In genomic region chr21:25813917-25814316, GRCh38 we compare ENCODE assay signal across 25 cellular contexts.
DNase-seq lines count a peak whose midpoint lies in the region; ATAC-seq and TF ChIP-seq lines count a peak whose summit lies in the region.
"Had no signal": no experiment of that assay in that cellular context is flagged by ENCODE, and none has a peak within 500 bp of the region (broad histone marks: within the 10 kb centered on the region; RNA-seq: fewer than 3 reads in every experiment).

No MANE protein-coding gene starts in this region.

- ATAC-seq in mucosa of descending colon (no peak), GM18498 (IDR thresholded peaks at IDR 0.05; ENCODE audit: unreplicated experiment) (no peak)
- ATAC-seq: GM12878, K562 had no signal

- no peak for TF ChIP-seq CTCF in mucosa of descending colon (IDR thresholded peaks at IDR 0.05)

- no peaks in the 10 kb centered on the region for H3K4me1 ChIP-seq in mucosa of descending colon (ENCODE audit: low read depth)

- peak; percentile 55 for DNase-seq in EH (ENCODE audit: low read depth)
- peak; percentile 11 for DNase-seq in LHCN-M2 (ENCODE audit: low read depth)
- DNase-seq in amniotic epithelial cell (ENCODE audit: low read depth), result peak; percentile 16
- DNase-seq in foreskin melanocyte, result peak; percentile 64
- DNase-seq in mucosa of descending colon, result no peak
- DNase-seq in activated CD8-positive, alpha-beta memory T cell treated with anti-CD3 and anti-CD28 coated beads, Interleukin-2, amount 50 U/mL, for 48 hours, result no peak
- DNase-seq: CD4-positive, CD25-positive, alpha-beta regulatory T cell; DMS153; DND-41; GDM1; GOT3; Kasumi-1; MM.1S; NCI-H1048; NCI-H1417; NCI-H1694; NCI-H2029 treated with DMSO at 0.1 percent for 48 hours; NCI-H2227 treated with DMSO at 0.1 percent for 48 hours; NCI-H510A; NCI-H69 had no signal

- no peak overlapping the region for H3K4me3 ChIP-seq in mucosa of descending colon
- H3K4me3 ChIP-seq: BLaER1, GM12878, HAP-1, K562 had no signal

- H3K36me3 ChIP-seq in mucosa of descending colon (ENCODE audit: low read depth), result no peaks in the 10 kb centered on the region
- H3K36me3 ChIP-seq: BLaER1, HAP-1 had no signal

- H3K9me3 ChIP-seq in mucosa of descending colon, result no peaks in the 10 kb centered on the region
- H3K9me3 ChIP-seq: BLaER1, HAP-1 had no signal

- intact Hi-C loops in mucosa of descending colon (cut with DNase I, micrococcal nuclease), result no loop called here

Comparison
In these comparisons a context has a peak if more than half of its experiments do, and no peak if none do; other contexts are left out.
1. DNase-seq: peak in EH (single experiment), LHCN-M2 (single experiment), amniotic epithelial cell (single experiment) and foreskin melanocyte (single experiment); none in mucosa of descending colon (0 of 3) and activated CD8-positive, alpha-beta memory T cell treated with anti-CD3 and anti-CD28 coated beads, Interleukin-2, amount 50 U/mL, for 48 hours (single experiment).